Comparison of ENCODE assay signal across 26 cellular contexts in the genomic region with DNA sequence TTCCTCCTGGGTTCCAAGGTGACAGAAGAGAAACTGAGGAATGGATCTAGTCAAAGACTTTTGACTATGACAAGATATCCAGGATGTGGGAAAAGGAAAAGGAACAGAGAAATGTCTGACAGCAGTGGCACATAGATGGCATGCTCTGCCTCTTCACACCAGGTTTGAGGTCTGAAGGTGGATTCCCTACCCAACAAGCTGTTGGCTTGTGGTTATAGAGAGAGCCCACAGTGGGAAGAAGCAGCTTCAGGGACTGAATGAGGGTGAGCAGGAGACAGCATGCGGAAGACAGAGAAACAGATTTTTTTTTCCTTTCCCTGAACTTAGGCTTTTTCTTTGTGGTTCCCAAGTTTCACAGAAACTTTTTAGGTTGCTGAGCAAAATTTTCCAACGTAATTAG. TPM values are rescaled to one million over a fixed set of nuclear protein-coding genes. Genes with fewer than 3 reads are reported as not detected.
DNase-seq lines count a peak whose midpoint lies in the region; ATAC-seq and FAIRE-seq lines count a peak whose summit lies in the region.
"Had no signal": no experiment of that assay in that cellular context is flagged by ENCODE, and none has a peak within 500 bp of the region (broad histone marks: within the 10 kb centered on the region; RNA-seq: fewer than 3 reads in every experiment).

No MANE protein-coding gene starts in this region.

- no peak overlapping the region for H3K4me3 Mint-ChIP-seq in activated naive CD8-positive, alpha-beta T cell treated with anti-CD3 and anti-CD28 coated beads, Interleukin-2, amount 50 U/mL, for 24 hours
- H3K4me3 Mint-ChIP-seq: activated CD4-positive, alpha-beta T cell treated with anti-CD3 and anti-CD28 coated beads, Interleukin-2, amount 10 ng/mL, durations not matched to agents 24 days and 14 days; nephron progenitor cell had no signal

- H3K27me3 Mint-ChIP-seq in activated naive CD8-positive, alpha-beta T cell treated with anti-CD3 and anti-CD28 coated beads, Interleukin-2, amount 50 U/mL, for 24 hours, result peaks cover 18% of the 10 kb centered on the region

- ATAC-seq in GM19463 (IDR thresholded peaks at IDR 0.05; ENCODE audit: unreplicated experiment), result peak; percentile 71
- peak; percentile 67 for ATAC-seq in HG02763 (IDR thresholded peaks at IDR 0.05; ENCODE audit: unreplicated experiment)
- ATAC-seq in activated naive CD8-positive, alpha-beta T cell treated with anti-CD3 and anti-CD28 coated beads, Interleukin-2, amount 50 U/mL, for 24 hours, result peak; percentile 89

- no peaks in the 10 kb centered on the region for H3K36me3 Mint-ChIP-seq in activated naive CD8-positive, alpha-beta T cell treated with anti-CD3 and anti-CD28 coated beads, Interleukin-2, amount 50 U/mL, for 24 hours (ENCODE audit: low read depth)

- H3K4me1 Mint-ChIP-seq in activated naive CD8-positive, alpha-beta T cell treated with anti-CD3 and anti-CD28 coated beads, Interleukin-2, amount 50 U/mL, for 24 hours, result peaks cover 18% of the 10 kb centered on the region
- H3K4me1 Mint-ChIP-seq: activated CD4-positive, alpha-beta T cell treated with anti-CD3 and anti-CD28 coated beads, Interleukin-2, amount 10 ng/mL, durations not matched to agents 24 days and 14 days; nephron progenitor cell had no signal

- no peak overlapping the region for H3K27ac Mint-ChIP-seq in activated naive CD8-positive, alpha-beta T cell treated with anti-CD3 and anti-CD28 coated beads, Interleukin-2, amount 50 U/mL, for 24 hours
- H3K27ac Mint-ChIP-seq: activated CD4-positive, alpha-beta T cell treated with anti-CD3 and anti-CD28 coated beads, Interleukin-2, amount 10 ng/mL, durations not matched to agents 24 days and 14 days; nephron progenitor cell had no signal

- H3K9me3 Mint-ChIP-seq in activated naive CD8-positive, alpha-beta T cell treated with anti-CD3 and anti-CD28 coated beads, Interleukin-2, amount 50 U/mL, for 24 hours, result no peaks in the 10 kb centered on the region
- H3K9me3 Mint-ChIP-seq: nephron progenitor cell had no signal

- DNase-seq in GM18507 (ENCODE audit: extremely low spot score, insufficient read length, low read depth), result no peak
- no peak for DNase-seq in activated naive CD8-positive, alpha-beta T cell treated with anti-CD3 and anti-CD28 coated beads, Interleukin-2, amount 50 U/mL, for 24 hours
- DNase-seq in GM19240 (ENCODE audit: insufficient read length, low spot score), result no peak
- DNase-seq in HPDE6-E6E7 (ENCODE audit: extremely low spot score), result no peak
- DNase-seq in mesenteric fat pad (ENCODE audit: low spot score), result no peak
- DNase-seq in activated CD4-positive, alpha-beta T cell treated with anti-CD3 and anti-CD28 coated beads, Interleukin-2, amount 50 U/mL, for 4 hours, result no peak
- DNase-seq: activated CD4-positive, alpha-beta T cell treated with anti-CD3 and anti-CD28 coated beads, Interleukin-2, amount 10 ng/mL, durations not matched to agents 24 days and 14 days; activated CD8-positive, alpha-beta memory T cell treated with anti-CD3 and anti-CD28 coated beads, Interleukin-2, amount 50 U/mL, for 48 hours; Caco-2; islet precursor cell; MG63; NCI-H1417; NCI-H2081 treated with DMSO at 0.1 percent for 48 hours; nephron progenitor cell; ovary; PC-9; SHP77; stimulated activated CD4-positive, alpha-beta T cell treated with anti-CD3 and anti-CD28 coated beads, Interleukin-2, amount 100 ng/mL, for 48 hours; stimulated activated naive CD4-positive, alpha-beta T cell treated with Interleukin-2 at 50 U/mL for 16 hours; thyroid gland had no signal

- peak; percentile 35 for FAIRE-seq in GM18507 (lab: Jason Lieb, UNC)

RNA-seq across cellular contexts. Expression of a gene that starts 20.6 kb away (rescaled TPM):
- total RNA-seq in mesenteric fat pad, result not detected
- total RNA-seq: activated CD4-positive, alpha-beta T cell treated with anti-CD3 and anti-CD28 coated beads, Interleukin-2, amount 10 ng/mL, durations not matched to agents 24 days and 14 days; Caco-2; chondrocyte; HT-29; liver; ovary; PC-9; thyroid gland had no signal

RNA-seq across cellular contexts. Expression of a gene that starts 43.3 kb away (rescaled TPM):
- total RNA-seq in mesenteric fat pad, result not detected
- total RNA-seq: activated CD4-positive, alpha-beta T cell treated with anti-CD3 and anti-CD28 coated beads, Interleukin-2, amount 10 ng/mL, durations not matched to agents 24 days and 14 days; Caco-2; chondrocyte; HT-29; liver; ovary; PC-9; thyroid gland had no signal

RNA-seq across cellular contexts. Expression of a gene that starts 45.4 kb away (rescaled TPM):
- not detected for total RNA-seq in mesenteric fat pad
- total RNA-seq: activated CD4-positive, alpha-beta T cell treated with anti-CD3 and anti-CD28 coated beads, Interleukin-2, amount 10 ng/mL, durations not matched to agents 24 days and 14 days; Caco-2; chondrocyte; HT-29; liver; mononuclear cell; ovary; PC-9; thyroid gland had no signal
